In genomic region chr5:159976921-159977320, GRCh38 we compare ENCODE assay signal across 9 cellular contexts.
"Had no signal": no experiment of that assay in that cellular context is flagged by ENCODE, and none has a peak within 500 bp of the region (broad histone marks: within the 10 kb centered on the region; RNA-seq: fewer than 3 reads in every experiment).

No MANE protein-coding gene starts in this region.

- H3K9me3 ChIP-seq: HAP-1 had no signal

- H3K27ac ChIP-seq: KMS-11 had no signal

- DNase-seq: GM23248, GOT3, H7, HFFc6, KBM-7 had no signal

- H2AFZ ChIP-seq: GM23248 had no signal

- FAIRE-seq: HTR-8/SVneo had no signal

- ATAC-seq: HCT116 had no signal

- H3K4me3 ChIP-seq: GM23248, HAP-1 had no signal

- H3K36me3 ChIP-seq: HAP-1 had no signal

- H3K4me2 ChIP-seq: KMS-11 had no signal

- H3K4me1 ChIP-seq: HAP-1 had no signal

- H3K9ac ChIP-seq: GM23248, KMS-11 had no signal
